Comparison of ENCODE assay signal across 8 cellular contexts in genomic region chr3:197959500-197959890, GRCh38. TPM values are rescaled to one million over a fixed set of nuclear protein-coding genes. Genes with fewer than 3 reads are reported as not detected.
DNase-seq lines count a peak whose midpoint lies in the region; ATAC-seq and TF ChIP-seq lines count a peak whose summit lies in the region.

No MANE protein-coding gene starts in this region.

- DNase-seq in CD4-positive, alpha-beta memory T cell = no peak
- DNase-seq in endodermal cell (no peak), GOT3 (lab: John Stamatoyannopoulos, UW) (no peak)
- DNase-seq in effector CD8-positive, alpha-beta T cell (lab: John Stamatoyannopoulos, UW) = no peak

- H3K4me3 Mint-ChIP-seq in CD4-positive, alpha-beta memory T cell = peak overlapping the region; percentile 88 to 95 (median 91)
- H3K4me3 Mint-ChIP-seq in endodermal cell = peak overlapping the region; percentile 77

- peak overlapping the region; percentile 67 to 86 for H3K4me3 ChIP-seq in CD4-positive, alpha-beta memory T cell (ENCODE audit: low read length in 2 of 2)
- peak overlapping the region; percentile 85 for H3K4me3 ChIP-seq in OCI-LY3 (ENCODE audit: low read length)
- H3K4me3 ChIP-seq in endodermal cell (ENCODE audit: low read length) = peak overlapping the region; percentile 86
- peak overlapping the region; percentile 73 to 89 for H3K4me3 ChIP-seq in neutrophil (ENCODE audit: low read depth in 1 of 2, low read length in 1 of 2)

- H3K36me3 ChIP-seq in CD4-positive, alpha-beta memory T cell (ENCODE audit: insufficient read depth, low read length) = peaks cover 27% of the 10 kb centered on the region
- H3K36me3 ChIP-seq in OCI-LY3 (replicated peaks; ENCODE audit: low read depth, low read length) (peaks cover 25% of the 10 kb centered on the region), endodermal cell (ENCODE audit: control insufficient read depth, insufficient read depth, low read length) (peaks cover 24% of the 10 kb centered on the region), neutrophil (peaks cover 23% of the 10 kb centered on the region)

- peak overlapping the region; percentile 71; the same call in 1 of the 2 replicates for H2AFZ ChIP-seq in OCI-LY3 (ENCODE audit: low read depth, low read length)

- no peaks in the 10 kb centered on the region for H3K9me3 Mint-ChIP-seq in CD4-positive, alpha-beta memory T cell
- no peaks in the 10 kb centered on the region for H3K9me3 Mint-ChIP-seq in endodermal cell

- CTCF ChIA-PET in CD4-positive, alpha-beta memory T cell (lab: Charles Lee; ENCODE audit: partially characterized antibody) = no interaction called here

- peak overlapping the region; percentile 94 to 98 (median 97) for H3K27ac Mint-ChIP-seq in CD4-positive, alpha-beta memory T cell
- H3K27ac Mint-ChIP-seq in endodermal cell = peak overlapping the region; percentile 90

- no peaks in the 10 kb centered on the region for H3K27me3 Mint-ChIP-seq in CD4-positive, alpha-beta memory T cell
- H3K27me3 Mint-ChIP-seq in endodermal cell (ENCODE audit: insufficient read depth) = peaks cover 14% of the 10 kb centered on the region

- H3K4me1 ChIP-seq in CD4-positive, alpha-beta memory T cell (ENCODE audit: insufficient read depth, low read length) = peaks cover 42% of the 10 kb centered on the region
- H3K4me1 ChIP-seq in OCI-LY3 (ENCODE audit: low read length) (peaks cover 14% of the 10 kb centered on the region), endodermal cell (ENCODE audit: control insufficient read depth, insufficient read depth, low read length) (no peaks in the 10 kb centered on the region), neutrophil (ENCODE audit: control insufficient read depth in 1 of 2, insufficient read depth in 1 of 2, low read depth in 1 of 2, low read length in 1 of 2) (peaks cover 50% of the 10 kb centered on the region in 2 experiments)

- no peaks in the 10 kb centered on the region for H3K79me2 ChIP-seq in OCI-LY3 (ENCODE audit: low read length)

- ATAC-seq in GM18520 (IDR thresholded peaks at IDR 0.05; ENCODE audit: unreplicated experiment) (no peak), HG03354 (IDR thresholded peaks at IDR 0.05; ENCODE audit: poor library complexity, severe bottlenecking, unreplicated experiment) (no peak)

- intact Hi-C loops in CD4-positive, alpha-beta memory T cell (cut with micrococcal nuclease) = loop anchor here (10.0 kb wide), 1 partner anchor 405 kb away; the partner anchor contains the start of gene BDH1

- H4K20me1 ChIP-seq in OCI-LY3 (ENCODE audit: insufficient read depth, low read length) = peaks cover 11% of the 10 kb centered on the region; the same call in 1 of the 2 replicates

- TF ChIP-seq CTCF in OCI-LY3 (IDR thresholded peaks at IDR 0.05; ENCODE audit: low read depth, low read length) (no peak), endodermal cell (conservative IDR thresholded peaks at IDR 0.05) (no peak), neutrophil (IDR thresholded peaks at IDR 0.05) (no peak)

- POLR2A ChIA-PET in CD4-positive, alpha-beta memory T cell (lab: Charles Lee; ENCODE audit: partially characterized antibody) = interaction anchor here (2.2 kb wide), 1 partner anchor 10 kb away, joined by 17 read pairs; the partner anchor contains the start of gene RPL35A

- H3K4me1 Mint-ChIP-seq in CD4-positive, alpha-beta memory T cell = peaks cover 26 to 57% (median 43%) of the 10 kb centered on the region in 4 donors
- H3K4me1 Mint-ChIP-seq in endodermal cell = peaks cover 11% of the 10 kb centered on the region

- H3K9ac ChIP-seq in OCI-LY3 (ENCODE audit: low read length) (peak overlapping the region; percentile 54), endodermal cell (ENCODE audit: extremely low read depth, low read length, poor library complexity, severe bottlenecking) (no peak overlapping the region)

- peak overlapping the region; percentile 96 for H3K4me2 ChIP-seq in OCI-LY3 (ENCODE audit: low read length)

- H3K36me3 Mint-ChIP-seq in CD4-positive, alpha-beta memory T cell = peaks cover 23 to 47% of the 10 kb centered on the region in 2 donors
- H3K36me3 Mint-ChIP-seq in endodermal cell (ENCODE audit: low read depth) = peaks cover 20% of the 10 kb centered on the region

- H3K9me3 ChIP-seq in CD4-positive, alpha-beta memory T cell (ENCODE audit: control insufficient read depth in 1 of 2, low read length in 2 of 2) = no peaks in the 10 kb centered on the region
- H3K9me3 ChIP-seq in OCI-LY3 (ENCODE audit: insufficient read depth, low read length) (no peaks in the 10 kb centered on the region), endodermal cell (ENCODE audit: control insufficient read depth, low read length) (no peaks in the 10 kb centered on the region), neutrophil (no peaks in the 10 kb centered on the region)

- H3K27me3 ChIP-seq in CD4-positive, alpha-beta memory T cell (ENCODE audit: insufficient read depth, low read length) = no peaks in the 10 kb centered on the region
- H3K27me3 ChIP-seq in OCI-LY3 (ENCODE audit: low read depth, low read length) (no peaks in the 10 kb centered on the region), endodermal cell (ENCODE audit: control insufficient read depth, insufficient read depth, low read length, poor library complexity, severe bottlenecking) (no peaks in the 10 kb centered on the region), neutrophil (no peaks in the 10 kb centered on the region)

- H3K27ac ChIP-seq in CD4-positive, alpha-beta memory T cell (ENCODE audit: low read depth, low read length) = peak overlapping the region; percentile 78
- H3K27ac ChIP-seq in OCI-LY3 (ENCODE audit: low read length) (peak overlapping the region; percentile 19; the same call in 1 of the 2 replicates), endodermal cell (ENCODE audit: low read depth, low read length) (no peak overlapping the region), neutrophil (peak overlapping the region; percentile 80)

- 56 to 70% methylated on average over 6 of the region's 6 CpGs for WGBS in endodermal cell (ENCODE audit: insufficient coverage in 1 of 2, insufficient read length in 1 of 2), 2 experiments

RNA-seq across cellular contexts. Expression of gene LMLN, which starts 0.5 kb away (rescaled TPM):
- total RNA-seq in CD4-positive, alpha-beta memory T cell = 1 to 10 TPM; 5.9 to 6.5 TPM
- polyA plus RNA-seq in CD4-positive, alpha-beta memory T cell = 1 to 10 TPM; 1.9 to 3.0 TPM
- total RNA-seq in endodermal cell = 10 to 100 TPM; 10.0 to 10.5 TPM
- polyA plus RNA-seq in endodermal cell (2013, experiment 1 of 2) = 7.1 TPM
- polyA plus RNA-seq in endodermal cell (2013, experiment 2 of 2) = 8.2 TPM

RNA-seq across cellular contexts. Expression of gene RPL35A, which starts 9.5 kb away (rescaled TPM):
- total RNA-seq in CD4-positive, alpha-beta memory T cell = 1,000 to 10,000 TPM; 1,716 to 1,772 TPM
- polyA plus RNA-seq in CD4-positive, alpha-beta memory T cell = 1,000 to 10,000 TPM; 1,277 to 2,056 TPM
- total RNA-seq in endodermal cell = 1,000 to 10,000 TPM; 1,211 to 1,450 TPM
- 1,620 TPM for polyA plus RNA-seq in endodermal cell (2013, experiment 1 of 2)
- 1,552 TPM for polyA plus RNA-seq in endodermal cell (2013, experiment 2 of 2)
